In the genomic region with DNA sequence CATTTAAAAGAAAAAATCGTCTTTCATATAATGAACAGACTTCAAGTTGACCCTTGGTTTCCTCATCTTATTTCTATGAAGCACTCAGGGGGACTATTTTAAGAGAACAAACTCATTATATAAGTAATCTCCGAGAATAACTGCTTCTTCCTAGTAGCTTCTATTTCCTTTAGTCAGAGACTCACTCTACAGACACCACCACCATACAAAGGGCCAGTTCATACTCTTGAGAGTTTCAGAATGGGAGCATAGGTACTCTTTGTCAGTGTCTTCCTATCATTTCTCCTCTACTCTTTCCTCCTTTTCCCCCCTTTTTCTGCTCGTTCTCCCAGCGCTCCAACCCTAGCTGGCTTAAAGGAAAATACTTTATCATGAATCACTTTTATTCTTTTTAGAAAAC, we compare ENCODE assay signal across 23 cellular contexts.
"Had no signal": no experiment of that assay in that cellular context is flagged by ENCODE, and none has a peak within 500 bp of the region (broad histone marks: within the 10 kb centered on the region; RNA-seq: fewer than 3 reads in every experiment).

No MANE protein-coding gene starts in this region.

- H3K4me3 Mint-ChIP-seq: stimulated activated effector memory CD8-positive, alpha-beta T cell treated with anti-CD3 and anti-CD28 coated beads, Interleukin-12 subunit alpha, Interleukin-12 subunit beta, amount 100 ng/mL, for 72 hours; stimulated activated memory B cell treated with anti-CD40 and anti-IgM and Interleukin-4, amounts not matched to agents 10 μg/mL and 1 μg/mL and 100 μg/mL, for 72 hours; stimulated activated naive B cell treated with anti-CD40 and anti-IgM and Interleukin-4, amounts not matched to agents 10 μg/mL and 1 μg/mL and 100 μg/mL, for 72 hours; stimulated activated naive CD8-positive, alpha-beta T cell treated with anti-CD3 and anti-CD28 coated beads, Interleukin-15, amount 100 ng/mL, for 72 hours; stimulated activated naive CD8-positive, alpha-beta T cell treated with anti-CD3 and anti-CD28 coated beads, Interleukin-15, Interleukin-2, amounts not matched to agents 100 ng/mL and 50 ng/mL, for 24 hours; type B pancreatic cell had no signal

- H3K27ac Mint-ChIP-seq: stimulated activated effector memory CD8-positive, alpha-beta T cell treated with anti-CD3 and anti-CD28 coated beads, Interleukin-12 subunit alpha, Interleukin-12 subunit beta, amount 100 ng/mL, for 72 hours; stimulated activated memory B cell treated with anti-CD40 and anti-IgM and Interleukin-4, amounts not matched to agents 10 μg/mL and 1 μg/mL and 100 μg/mL, for 72 hours; stimulated activated naive B cell treated with anti-CD40 and anti-IgM and Interleukin-4, amounts not matched to agents 10 μg/mL and 1 μg/mL and 100 μg/mL, for 72 hours; stimulated activated naive CD8-positive, alpha-beta T cell treated with anti-CD3 and anti-CD28 coated beads, Interleukin-15, amount 100 ng/mL, for 72 hours; stimulated activated naive CD8-positive, alpha-beta T cell treated with anti-CD3 and anti-CD28 coated beads, Interleukin-15, Interleukin-2, amounts not matched to agents 100 ng/mL and 50 ng/mL, for 24 hours; type B pancreatic cell had no signal

- H3K4me1 Mint-ChIP-seq: stimulated activated effector memory CD8-positive, alpha-beta T cell treated with anti-CD3 and anti-CD28 coated beads, Interleukin-12 subunit alpha, Interleukin-12 subunit beta, amount 100 ng/mL, for 72 hours; stimulated activated memory B cell treated with anti-CD40 and anti-IgM and Interleukin-4, amounts not matched to agents 10 μg/mL and 1 μg/mL and 100 μg/mL, for 72 hours had no signal

- DNase-seq: stimulated activated CD4-positive, alpha-beta T cell treated with anti-CD3 and anti-CD28 coated beads, Interleukin-2, amount 100 ng/mL, for 48 hours; stimulated activated CD4-positive, alpha-beta T cell treated with anti-CD3 and anti-CD28 coated beads, Interleukin-4, amount 100 ng/mL, for 1 hour; stimulated activated CD4-positive, alpha-beta T cell treated with anti-CD3 and anti-CD28 coated beads, Interleukin-4, amount 100 ng/mL, for 24 hours; stimulated activated CD4-positive, alpha-beta T cell treated with anti-CD3 and anti-CD28 coated beads, Interleukin-4, amount 100 ng/mL, for 4 hours; stimulated activated CD8-positive, alpha-beta memory T cell treated with anti-CD3 and anti-CD28 coated beads, Interleukin-4, amount 100 ng/mL, for 48 hours; stimulated activated naive B cell treated with anti-CD40 and anti-IgM and Interleukin-4, amounts not matched to agents 10 μg/mL and 1 μg/mL and 100 μg/mL, for 72 hours; stimulated activated naive CD4-positive, alpha-beta T cell; stimulated activated naive CD4-positive, alpha-beta T cell treated with Interleukin-2 at 50 U/mL for 16 hours; stimulated activated naive CD8-positive, alpha-beta T cell treated with anti-CD3 and anti-CD28 coated beads, Interleukin-15, amount 100 ng/mL, for 72 hours; stimulated activated naive CD8-positive, alpha-beta T cell treated with anti-CD3 and anti-CD28 coated beads, Interleukin-15, Interleukin-2, amounts not matched to agents 100 U/mL and 50 U/mL, for 24 hours; stomach; substantia nigra; testis; thyroid gland; tibial artery; transverse colon; trophoblast cell; upper lobe of right lung; uterus had no signal

- H3K9me3 Mint-ChIP-seq: stimulated activated effector memory CD8-positive, alpha-beta T cell treated with anti-CD3 and anti-CD28 coated beads, Interleukin-12 subunit alpha, Interleukin-12 subunit beta, amount 100 ng/mL, for 72 hours; stimulated activated memory B cell treated with anti-CD40 and anti-IgM and Interleukin-4, amounts not matched to agents 10 μg/mL and 1 μg/mL and 100 μg/mL, for 72 hours had no signal

- ATAC-seq: stimulated activated effector memory CD8-positive, alpha-beta T cell treated with anti-CD3 and anti-CD28 coated beads, Interleukin-12 subunit alpha, Interleukin-12 subunit beta, amount 100 ng/mL, for 72 hours; stimulated activated memory B cell treated with anti-CD40 and anti-IgM and Interleukin-4, amounts not matched to agents 10 μg/mL and 1 μg/mL and 100 μg/mL, for 72 hours; stimulated activated naive B cell treated with anti-CD40 and anti-IgM and Interleukin-4, amounts not matched to agents 10 μg/mL and 1 μg/mL and 100 μg/mL, for 72 hours; stimulated activated naive CD8-positive, alpha-beta T cell treated with anti-CD3 and anti-CD28 coated beads, Interleukin-15, amount 100 ng/mL, for 72 hours; stimulated activated naive CD8-positive, alpha-beta T cell treated with anti-CD3 and anti-CD28 coated beads, Interleukin-15, Interleukin-2, amounts not matched to agents 100 U/mL and 50 U/mL, for 24 hours; upper lobe of right lung had no signal

- H3K27me3 Mint-ChIP-seq: stimulated activated memory B cell treated with anti-CD40 and anti-IgM and Interleukin-4, amounts not matched to agents 10 μg/mL and 1 μg/mL and 100 μg/mL, for 72 hours; stimulated activated naive B cell treated with anti-CD40 and anti-IgM and Interleukin-4, amounts not matched to agents 10 μg/mL and 1 μg/mL and 100 μg/mL, for 72 hours; stimulated activated naive CD8-positive, alpha-beta T cell treated with anti-CD3 and anti-CD28 coated beads, Interleukin-15, amount 100 ng/mL, for 72 hours; stimulated activated naive CD8-positive, alpha-beta T cell treated with anti-CD3 and anti-CD28 coated beads, Interleukin-15, Interleukin-2, amounts not matched to agents 100 ng/mL and 50 ng/mL, for 24 hours; type B pancreatic cell had no signal
